1 cellular context compared by ENCODE assay signal in the genomic region with DNA sequence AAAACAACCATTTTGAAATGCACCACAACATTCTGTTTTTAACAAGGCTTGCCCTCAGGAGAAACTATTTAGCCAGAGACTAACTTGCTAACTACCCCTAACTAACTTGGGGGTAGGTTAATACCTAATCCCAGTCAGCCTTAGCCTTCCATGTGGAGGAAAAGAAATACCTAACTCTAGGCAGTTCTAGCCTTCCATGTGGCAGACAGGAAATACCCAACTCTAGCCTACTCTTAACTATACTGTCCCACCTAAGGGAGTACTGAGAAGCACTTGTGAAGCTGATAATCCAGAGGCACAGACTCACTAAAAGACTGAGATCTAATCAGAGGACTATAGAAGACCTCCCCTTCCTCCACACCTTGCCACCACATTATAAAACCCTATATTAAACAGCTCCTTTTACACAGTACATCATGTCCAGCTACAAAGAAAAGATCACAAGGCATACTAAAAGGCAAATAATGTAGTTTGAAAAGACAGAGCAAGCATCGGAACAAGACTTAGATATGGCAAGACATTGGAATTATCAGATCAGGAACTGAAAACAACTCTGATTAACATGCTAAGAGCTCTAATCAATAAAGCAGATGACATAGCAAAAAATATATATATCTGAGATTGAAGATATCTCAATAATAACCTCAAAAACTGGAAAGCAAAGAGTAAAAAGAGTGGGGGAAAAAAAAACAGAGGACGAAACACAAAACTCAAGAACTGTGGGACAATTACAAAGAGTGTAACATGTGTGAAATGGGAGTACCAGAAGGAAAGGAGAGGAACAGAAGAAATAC.
TF ChIP-seq lines count a peak whose summit lies in the region.

No MANE protein-coding gene starts in this region.

TF ChIP-seq in IMR-90, 13 proteins besides CTCF, POLR2A, EP300 and RAD21:
- no peak for TF ChIP-seq CHD1 (IDR thresholded peaks at IDR 0.05; ENCODE audit: low read depth, low read length)
- TF ChIP-seq RFX5 (IDR thresholded peaks at IDR 0.05; ENCODE audit: low read depth, low read length), result no peak
- TF ChIP-seq, protein P1, sequence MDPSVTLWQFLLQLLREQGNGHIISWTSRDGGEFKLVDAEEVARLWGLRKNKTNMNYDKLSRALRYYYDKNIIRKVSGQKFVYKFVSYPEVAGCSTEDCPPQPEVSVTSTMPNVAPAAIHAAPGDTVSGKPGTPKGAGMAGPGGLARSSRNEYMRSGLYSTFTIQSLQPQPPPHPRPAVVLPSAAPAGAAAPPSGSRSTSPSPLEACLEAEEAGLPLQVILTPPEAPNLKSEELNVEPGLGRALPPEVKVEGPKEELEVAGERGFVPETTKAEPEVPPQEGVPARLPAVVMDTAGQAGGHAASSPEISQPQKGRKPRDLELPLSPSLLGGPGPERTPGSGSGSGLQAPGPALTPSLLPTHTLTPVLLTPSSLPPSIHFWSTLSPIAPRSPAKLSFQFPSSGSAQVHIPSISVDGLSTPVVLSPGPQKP (IDR thresholded peaks at IDR 0.05; ENCODE audit: borderline replicate concordance, low read depth, low read length), result no peak
